ENCODE assay signal across 10 cellular contexts in the genomic region with DNA sequence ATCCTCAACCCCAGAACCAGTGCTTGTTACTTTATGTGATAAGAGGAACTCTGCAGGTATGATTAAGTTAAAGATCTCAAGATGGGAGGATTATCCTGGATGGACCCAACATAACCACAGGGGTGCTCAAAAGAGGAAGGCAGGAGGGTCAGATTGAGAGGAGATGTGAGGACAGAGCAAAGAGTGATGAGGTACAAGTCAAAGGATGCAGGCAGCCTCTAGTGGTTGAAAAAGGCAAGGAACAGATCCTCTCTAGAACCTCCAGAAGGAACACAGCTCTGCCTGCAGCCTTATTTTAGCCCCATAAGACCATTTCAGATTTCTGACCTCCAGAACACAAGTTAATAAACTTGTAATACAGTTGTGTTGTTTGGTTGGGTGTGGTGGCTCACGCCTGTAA. TPM values are rescaled to one million over a fixed set of nuclear protein-coding genes. Genes with fewer than 3 reads are reported as not detected.
DNase-seq lines count a peak whose midpoint lies in the region; ATAC-seq, FAIRE-seq and TF ChIP-seq lines count a peak whose summit lies in the region.
"Had no signal": no experiment of that assay in that cellular context is flagged by ENCODE, and none has a peak within 500 bp of the region (broad histone marks: within the 10 kb centered on the region; RNA-seq: fewer than 3 reads in every experiment).

No MANE protein-coding gene starts in this region.

- H3K27ac ChIP-seq in H1 (ENCODE audit: low read depth, low read length) (no peak overlapping the region), transverse colon (no peak overlapping the region), ovary (no peak overlapping the region)
- H3K27ac ChIP-seq: BLaER1 had no signal

- TF ChIP-seq RAD21 in H1 (IDR thresholded peaks at IDR 0.05 in 1 of 2, conservative IDR thresholded peaks at IDR 0.05 in 1 of 2; ENCODE audit: low read depth in 2 of 2, low read length in 2 of 2) = peak; percentile 66 to 72

- H2BK5ac ChIP-seq in H1 (ENCODE audit: low read depth, low read length) = no peak overlapping the region

- no peak overlapping the region for H3K14ac ChIP-seq in H1 (ENCODE audit: insufficient read length)

- no peak overlapping the region for H3K4me2 ChIP-seq in H1 (ENCODE audit: insufficient read depth in 1 of 2, low read depth in 2 of 2, low read length in 2 of 2)

- TF ChIP-seq POLR2A in H1 (IDR thresholded peaks at IDR 0.05; ENCODE audit: control extremely low read depth in 1 of 2, low read depth in 2 of 2, low read length in 2 of 2) (no peak), transverse colon (IDR thresholded peaks at IDR 0.05) (no peak), H54 (IDR thresholded peaks at IDR 0.05; ENCODE audit: low read depth, low read length) (no peak), ovary (IDR thresholded peaks at IDR 0.05) (no peak)

- H3K23me2 ChIP-seq in H1 (ENCODE audit: low read depth, low read length) = no peaks in the 10 kb centered on the region

- no peaks in the 10 kb centered on the region for H3K9me3 ChIP-seq in H1 (ENCODE audit: insufficient read depth in 2 of 2, low read depth in 1 of 2, low read length in 1 of 2)
- no peaks in the 10 kb centered on the region for H3K9me3 ChIP-seq in transverse colon
- no peaks in the 10 kb centered on the region for H3K9me3 ChIP-seq in ovary
- H3K9me3 ChIP-seq: BLaER1 had no signal

- H3K4me1 ChIP-seq in H1 (replicated peaks in 1 of 4; ENCODE audit: control insufficient read depth in 3 of 4, insufficient read depth in 4 of 4, low read length in 3 of 4) = peaks cover 3 to 15% (median 9%) of the 10 kb centered on the region in 4 experiments; a peak in 4 of 7 replicates
- H3K4me1 ChIP-seq in transverse colon = peaks cover 7 to 22% (median 11%) of the 10 kb centered on the region in 4 donors
- no peaks in the 10 kb centered on the region for H3K4me1 ChIP-seq in ovary (ENCODE audit: insufficient read depth)

- TF ChIP-seq CTCF in H1 (IDR thresholded peaks at IDR 0.05; ENCODE audit: control extremely low read depth in 1 of 3, insufficient read depth in 1 of 3, low read depth in 1 of 3, low read length in 3 of 3) = peak in 2 of 3 experiments; percentile 57 to 81; a peak in 3 of 4 replicates
- peak in 4 of 5 experiments; percentile 20 to 30 (median 26) for TF ChIP-seq CTCF in transverse colon (IDR thresholded peaks at IDR 0.05)
- no peak for TF ChIP-seq CTCF in ovary (IDR thresholded peaks at IDR 0.05)

- TF ChIP-seq EP300 in H1 (IDR thresholded peaks at IDR 0.05; ENCODE audit: borderline replicate concordance in 1 of 2, low read depth in 2 of 2, low read length in 2 of 2) (no peak), transverse colon (IDR thresholded peaks at IDR 0.05; ENCODE audit: low read depth) (no peak), ovary (IDR thresholded peaks at IDR 0.05) (no peak)

- H3K27me3 ChIP-seq in H1 (replicated peaks in 1 of 4; ENCODE audit: control insufficient read depth in 3 of 4, extremely low read depth in 1 of 4, insufficient read depth in 3 of 4, low read length in 3 of 4) = no peaks in the 10 kb centered on the region
- H3K27me3 ChIP-seq in transverse colon = no peaks in the 10 kb centered on the region
- no peaks in the 10 kb centered on the region for H3K27me3 ChIP-seq in ovary
- H3K27me3 ChIP-seq: BLaER1 had no signal

- no peak overlapping the region for H4K5ac ChIP-seq in H1 (ENCODE audit: insufficient read length, low read depth, low read length)

- in situ Hi-C loops in transverse colon (cut with MboI; ENCODE audit: low pct_ligation_motif_present in 1 of 4, low pct_unique_long_range_greater_than_20kb in 1 of 4, low sequenced_read_pairs in 3 of 4) = no loop called here

- H2AK5ac ChIP-seq in H1 (ENCODE audit: low read depth, low read length) = no peak overlapping the region

- no peak overlapping the region for H3K56ac ChIP-seq in H1 (replicated peaks; ENCODE audit: insufficient read length, low read depth, low read length)

- no peak overlapping the region for H3K23ac ChIP-seq in H1 (ENCODE audit: insufficient read length)

- peak; percentile 36 for FAIRE-seq in H1 (lab: Jason Lieb, UNC)
- FAIRE-seq in H54 (lab: Jason Lieb, UNC) = no peak

- H3K79me2 ChIP-seq in H1 (ENCODE audit: control insufficient read depth in 1 of 2, insufficient read depth in 2 of 2, low read length in 2 of 2) = peaks cover 0 to 24% of the 10 kb centered on the region in 2 experiments; a peak in 3 of 4 replicates

- no peaks in the 10 kb centered on the region for H3K36me3 ChIP-seq in H1 (ENCODE audit: control insufficient read depth in 2 of 4, insufficient read depth in 4 of 4, low read length in 3 of 4)
- H3K36me3 ChIP-seq in transverse colon = no peaks in the 10 kb centered on the region
- no peaks in the 10 kb centered on the region for H3K36me3 ChIP-seq in ovary

- H3K4ac ChIP-seq in H1 (replicated peaks; ENCODE audit: insufficient read length, low read depth, low read length) = no peak overlapping the region

- H3K79me1 ChIP-seq in H1 (ENCODE audit: low read depth, low read length) = no peaks in the 10 kb centered on the region

- H3K4me3 ChIP-seq in H1 (ENCODE audit: extremely low read depth in 1 of 4, insufficient read depth in 2 of 4, low read depth in 3 of 4, low read length in 4 of 4) (no peak overlapping the region), transverse colon (no peak overlapping the region), ovary (no peak overlapping the region)
- H3K4me3 ChIP-seq: BLaER1 had no signal

- H3K18ac ChIP-seq in H1 (ENCODE audit: extremely low read depth, low read length) = no peak overlapping the region

- no peak overlapping the region for H2BK12ac ChIP-seq in H1 (ENCODE audit: low read depth, low read length)

- CTCF ChIA-PET in H1 (lab: Charles Lee; ENCODE audit: partially characterized antibody) = interaction anchor here (0.6 to 3.3 kb wide), 14 partner anchors 10 to 285 kb away, joined by 3 to 12 read pairs (median 3); no protein-coding TSS in a partner anchor

- H4K20me1 ChIP-seq in H1 (replicated peaks in 1 of 2; ENCODE audit: control insufficient read depth in 1 of 2, insufficient read depth in 2 of 2, low read length in 2 of 2) = no peaks in the 10 kb centered on the region
- H4K20me1 ChIP-seq: BLaER1 had no signal

- H2AFZ ChIP-seq in H1 (ENCODE audit: low read length) = no peak overlapping the region

- H3K9ac ChIP-seq in H1 (replicated peaks in 1 of 4; ENCODE audit: extremely low read depth in 1 of 4, low read depth in 3 of 4, low read length in 3 of 4) = no peak overlapping the region
- H3K9ac ChIP-seq: BLaER1 had no signal

- no peak overlapping the region for H4K91ac ChIP-seq in H1 (replicated peaks; ENCODE audit: insufficient read length, low read length)

- no peak for ATAC-seq in GM19463 (IDR thresholded peaks at IDR 0.05; ENCODE audit: unreplicated experiment)

- no peak overlapping the region for H2BK20ac ChIP-seq in H1 (ENCODE audit: low read length)

- no peak overlapping the region for H2BK120ac ChIP-seq in H1 (replicated peaks; ENCODE audit: low read depth, low read length)

- H4K8ac ChIP-seq in H1 (ENCODE audit: extremely low read depth, insufficient read depth, low read length) = no peak overlapping the region

- intact Hi-C loops in transverse colon (cut with DNase I; ENCODE audit: low total_unique reads) = no loop called here
- intact Hi-C loops in ovary (cut with DNase I) = no loop called here

- DNase-seq in SIG-M5 treated with dmso at 0.1 percent for 504 hours (lab: John Stamatoyannopoulos, UW; ENCODE audit: unreplicated experiment) (peak; percentile 59), SIG-M5 (lab: John Stamatoyannopoulos, UW) (no peak), NCI-H69 (lab: John Stamatoyannopoulos, UW) (peak; percentile 27), H1 (ENCODE audit: low read depth in 1 of 2, low spot score in 2 of 2) (no peak), transverse colon (no peak), H54 (ENCODE audit: insufficient read length, low spot score) (no peak), ovary (no peak)
- DNase-seq: stimulated activated CD4-positive, alpha-beta T cell treated with anti-CD3 and anti-CD28 coated beads, Interleukin-4, amount 100 ng/mL, for 24 hours had no signal

- POLR2A ChIA-PET in H1 (lab: Charles Lee; ENCODE audit: partially characterized antibody) = interaction anchor here (0.6 kb wide), 1 partner anchor 9 kb away, joined by 3 read pairs; no protein-coding TSS in a partner anchor

- no peak overlapping the region for H2BK15ac ChIP-seq in H1 (ENCODE audit: low read length)

- 92% methylated on average over 1 of the region's 1 CpG; no CpG with 5 or more reads in 1 of the 2 experiments for WGBS in H1 (ENCODE audit: extremely low coverage in 1 of 2, insufficient coverage in 1 of 2, insufficient read length in 1 of 2, insufficient replicate concordance in 2 of 2, low coverage in 1 of 2, low lambda C conversion rate in 2 of 2, missing lambda C conversion rate in 1 of 2), 2 experiments
- 80% methylated on average over 1 of the region's 1 CpG; no CpG with 5 or more reads in 1 of the 2 donors for WGBS in transverse colon (ENCODE audit: low coverage in 1 of 2), 2 donors
- 95 to 100% (median 96%) methylated on average over 1 of the region's 1 CpG for WGBS in ovary, 3 donors

TF ChIP-seq in H1, 55 proteins besides CTCF, POLR2A, EP300 and RAD21 (continues in another document):
- TF ChIP-seq, protein P1, sequence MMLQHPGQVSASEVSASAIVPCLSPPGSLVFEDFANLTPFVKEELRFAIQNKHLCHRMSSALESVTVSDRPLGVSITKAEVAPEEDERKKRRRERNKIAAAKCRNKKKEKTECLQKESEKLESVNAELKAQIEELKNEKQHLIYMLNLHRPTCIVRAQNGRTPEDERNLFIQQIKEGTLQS (IDR thresholded peaks at IDR 0.05; ENCODE audit: insufficient read depth, low read depth, low read length) = no peak
- TF ChIP-seq CREB1 (IDR thresholded peaks at IDR 0.05) = no peak
- TF ChIP-seq RBBP5 (IDR thresholded peaks at IDR 0.05; ENCODE audit: borderline replicate concordance, low read depth, low read length) = no peak
- no peak for TF ChIP-seq BCL11A (IDR thresholded peaks at IDR 0.05; ENCODE audit: low read depth in 2 of 2, low read length in 2 of 2)
- no peak for TF ChIP-seq PHF8 (conservative IDR thresholded peaks at IDR 0.05; ENCODE audit: low read depth, low read length)
- no peak for TF ChIP-seq CBX5 (IDR thresholded peaks at IDR 0.05; ENCODE audit: low read depth, low read length)
- TF ChIP-seq POU5F1 (IDR thresholded peaks at IDR 0.05; ENCODE audit: low read depth, low read length) = no peak

RNA-seq across cellular contexts. Expression of a gene that starts 41.2 kb away (rescaled TPM):
- total RNA-seq in H1 (2021; fragmentation: NEBNext Ultra II Directional; extraction: Animal tissue kit (Norgen Biotek cat#: 25700)) = 15.6 and 16.1 TPM in 2 replicates
- 10.7 TPM in 2 replicates for polyA plus RNA-seq in H1 (2011; rRNA removed)
- 10.7 TPM for polyA plus RNA-seq in H1 (2011; cell fraction: cytosol; rRNA removed)
- 16.1 TPM for polyA plus RNA-seq in H1 (2011; cell fraction: nucleus; rRNA removed)
- polyA plus RNA-seq in H1 (2012, experiment 1 of 2) = 10.0 to 13.8 TPM (median 10.7 TPM) in 4 replicates
- polyA plus RNA-seq in H1 (2012, experiment 2 of 2) = 4.5 TPM
- polyA plus RNA-seq in H1 (2013, experiment 1 of 2) = 8.5 TPM
- 8.2 TPM for polyA plus RNA-seq in H1 (2013, experiment 2 of 2)
- 22.7 and 24.0 TPM in 2 replicates for polyA minus RNA-seq in H1 (2011; rRNA and poly(A)+ RNA removed)
- 11.0 TPM for polyA minus RNA-seq in H1 (2011; cell fraction: cytosol; rRNA and poly(A)+ RNA removed)
- polyA minus RNA-seq in H1 (2011; cell fraction: nucleus; rRNA and poly(A)+ RNA removed) = 45.2 TPM
- 10 to 100 TPM in 3 of 4 donors, 1 to 10 TPM in 1; 3.0 to 32.5 (median 15.6) TPM for total RNA-seq in transverse colon
- total RNA-seq in ovary = 10 to 100 TPM in 6 of 7 donors, 1 to 10 TPM in 1; 8.2 to 17.5 (median 12.0) TPM
- 10 to 100 TPM in 1 of 2 donors, 1 to 10 TPM in 1; 8.3 to 15.6 TPM for polyA plus RNA-seq in ovary

Comparison
In these comparisons a context has a peak if more than half of its experiments do, and no peak if none do; other contexts are left out.
1. DNase-seq: peak in SIG-M5 treated with dmso at 0.1 percent for 504 hours (single experiment) and NCI-H69 (single experiment); none in SIG-M5 (single experiment), H1 (0 of 2), transverse colon (single experiment), H54 (single experiment) and ovary (0 of 5).
2. CTCF ChIP-seq: peak in H1 (2 of 3) and transverse colon (4 of 5); none in ovary (0 of 3).